Comparison of ENCODE assay signal across 22 cellular contexts in the genomic region with DNA sequence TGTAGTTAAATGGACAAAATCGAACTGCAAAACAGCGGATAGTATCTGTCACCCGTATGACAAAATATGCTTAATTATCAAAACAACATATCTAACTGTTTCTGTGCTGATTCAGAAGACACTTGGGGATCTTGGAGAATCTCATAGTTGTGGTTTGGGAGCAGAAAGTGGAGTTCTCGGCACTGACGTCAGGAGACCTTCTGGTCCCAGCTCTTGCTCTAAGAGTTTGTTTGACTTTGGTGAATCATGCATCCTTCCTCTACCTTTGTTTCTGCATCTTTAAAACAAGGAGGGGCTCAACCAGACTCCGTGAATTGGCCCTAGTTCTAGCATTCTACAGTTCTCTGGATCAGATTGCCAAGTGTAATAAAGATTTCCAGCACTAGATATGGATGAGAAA. TPM values are rescaled to one million over a fixed set of nuclear protein-coding genes. Genes with fewer than 3 reads are reported as not detected.
DNase-seq lines count a peak whose midpoint lies in the region; FAIRE-seq and TF ChIP-seq lines count a peak whose summit lies in the region.
"Had no signal": no experiment of that assay in that cellular context is flagged by ENCODE, and none has a peak within 500 bp of the region (broad histone marks: within the 10 kb centered on the region; RNA-seq: fewer than 3 reads in every experiment).

No MANE protein-coding gene starts in this region.

- H3K36me3 ChIP-seq in MG63 (no peaks in the 10 kb centered on the region), mammary epithelial cell (ENCODE audit: insufficient read depth, low read length) (no peaks in the 10 kb centered on the region), osteoblast (ENCODE audit: insufficient read depth, low read length) (no peaks in the 10 kb centered on the region)

- no peak overlapping the region for H3K4me2 ChIP-seq in mammary epithelial cell (ENCODE audit: insufficient read depth, low read depth, low read length)
- H3K4me2 ChIP-seq in osteoblast (ENCODE audit: insufficient read depth, low read length): no peak overlapping the region

- H3K27ac ChIP-seq in mammary epithelial cell (ENCODE audit: insufficient read depth, low read depth, low read length) (no peak overlapping the region), osteoblast (ENCODE audit: low read depth, low read length) (no peak overlapping the region)
- H3K27ac ChIP-seq: C4-2B had no signal

- no peak for FAIRE-seq in D721Med (lab: Jason Lieb, UNC)

- no peaks in the 10 kb centered on the region for H3K9me3 ChIP-seq in MG63
- no peaks in the 10 kb centered on the region for H3K9me3 ChIP-seq in mammary epithelial cell (replicated peaks; ENCODE audit: insufficient read depth, low read length)
- no peaks in the 10 kb centered on the region for H3K9me3 ChIP-seq in osteoblast (ENCODE audit: low read depth, low read length)

- H3K4me3 ChIP-seq in MG63 (no peak overlapping the region), mammary epithelial cell (replicated peaks in 1 of 3; ENCODE audit: insufficient read depth in 1 of 3, low read depth in 2 of 3, low read length in 3 of 3) (no peak overlapping the region), osteoblast (ENCODE audit: insufficient read depth, low read length) (no peak overlapping the region)

- no peaks in the 10 kb centered on the region for H4K20me1 ChIP-seq in mammary epithelial cell (ENCODE audit: insufficient read depth, low read length)
- no peaks in the 10 kb centered on the region for H4K20me1 ChIP-seq in osteoblast (ENCODE audit: insufficient read depth, low read length)

- TF ChIP-seq CTCF in mammary epithelial cell (conservative IDR thresholded peaks at IDR 0.05 in 1 of 2, IDR thresholded peaks at IDR 0.05 in 1 of 2; ENCODE audit: extremely low read depth in 1 of 2, insufficient read depth in 1 of 2, low read depth in 1 of 2, low read length in 2 of 2) (no peak), osteoblast (IDR thresholded peaks at IDR 0.05; ENCODE audit: extremely low read depth, low read depth, low read length) (no peak), D721Med (IDR thresholded peaks at IDR 0.05; ENCODE audit: insufficient read depth, missing control alignments) (no peak)

- H3K27me3 ChIP-seq in MG63 (no peaks in the 10 kb centered on the region), mammary epithelial cell (ENCODE audit: insufficient read depth, low read length) (peaks cover 3% of the 10 kb centered on the region), osteoblast (ENCODE audit: insufficient read depth, low read length) (no peaks in the 10 kb centered on the region)

- no peak overlapping the region for H2AFZ ChIP-seq in mammary epithelial cell (ENCODE audit: low read depth, low read length)
- H2AFZ ChIP-seq in osteoblast (ENCODE audit: low read length): no peak overlapping the region

- BruUV-seq in mammary epithelial cell (replicated peaks; lab: Mats Ljungman, UMichigan): no TSS peak

- WGBS in mammary epithelial cell (ENCODE audit: low coverage, missing lambda C conversion rate): 78% methylated on average over 6 of the region's 6 CpGs

- CTCF ChIA-PET in mammary epithelial cell (lab: Charles Lee; ENCODE audit: low non-redundant PET): no interaction called here

- DNase-seq in Daoy (ENCODE audit: low read depth): peak; percentile 93
- peak; percentile 66 for DNase-seq in MG63
- peak; percentile 23 for DNase-seq in mammary epithelial cell
- DNase-seq in osteoblast (ENCODE audit: insufficient read length, low spot score, missing footprints): peak; percentile 8
- DNase-seq in D721Med (ENCODE audit: insufficient read length, low spot score): no peak
- no peak for DNase-seq in NCI-H510A treated with DMSO at 0.1 percent for 48 hours (lab: John Stamatoyannopoulos, UW)
- DNase-seq in NCI-H1105 treated with DMSO at 0.1 percent for 48 hours (lab: John Stamatoyannopoulos, UW): no peak
- DNase-seq in activated CD4-positive, CD25-positive, alpha-beta regulatory T cell (lab: John Stamatoyannopoulos, UW): no peak
- DNase-seq: activated B cell treated with CpG ODN at 0.5 μM for 24 hours; activated CD8-positive, alpha-beta memory T cell treated with anti-CD3 and anti-CD28 coated beads, Interleukin-2, amount 10 ng/mL, durations not matched to agents 7 days and 5 days; activated gamma-delta T cell treated with Interleukin-2 at 50 U/mL for 16 hours; DMS79; foreskin melanocyte; GOT3; naive B cell; NCI-H2081 treated with DMSO at 0.1 percent for 48 hours; NCI-H526; OCI-M1; stimulated activated CD4-positive, alpha-beta T cell treated with anti-CD3 and anti-CD28 coated beads, Interleukin-15, amount 100 ng/mL, for 24 hours had no signal

- intact Hi-C loops in mammary epithelial cell (cut with micrococcal nuclease): no loop called here

- H3K79me2 ChIP-seq in mammary epithelial cell (ENCODE audit: insufficient read depth, low read length): no peaks in the 10 kb centered on the region
- no peaks in the 10 kb centered on the region for H3K79me2 ChIP-seq in osteoblast (ENCODE audit: insufficient read depth, low read length)

- dilution Hi-C loops in mammary epithelial cell (cut with HindIII; ENCODE audit: low sequenced_read_pairs): no loop called here

- in situ Hi-C loops in mammary epithelial cell (cut with MboI; ENCODE audit: low sequenced_read_pairs in 2 of 2): no loop called here

- H3K4me1 ChIP-seq in mammary epithelial cell (ENCODE audit: insufficient read depth, low read length) (no peaks in the 10 kb centered on the region), osteoblast (ENCODE audit: insufficient read depth, low read length) (peaks cover 5% of the 10 kb centered on the region)

- no peak overlapping the region for H3K9ac ChIP-seq in mammary epithelial cell (ENCODE audit: insufficient read depth, low read length)

RNA-seq across cellular contexts. Expression of a gene that starts 37.0 kb away (rescaled TPM):
- total RNA-seq in Daoy (2014; rRNA removed; shearing (Covaris generic)): 0.03 and 0.23 TPM in 2 replicates
- not detected in 2 replicates for total RNA-seq in MG63 (2014; rRNA removed; shearing (Covaris generic); ENCODE audit: low replicate concordance)
- under 1 TPM in 1 of 2 donors, not detected in 1; under 0.01 TPM for total RNA-seq in mammary epithelial cell
- polyA plus RNA-seq in mammary epithelial cell: 0.01 TPM
- polyA minus RNA-seq in mammary epithelial cell: not detected
- total RNA-seq in osteoblast: not detected in 2 replicates
- total RNA-seq: activated B cell treated with CpG ODN at 0.5 μM for 24 hours; activated CD8-positive, alpha-beta memory T cell treated with anti-CD3 and anti-CD28 coated beads, Interleukin-2, amount 10 ng/mL, durations not matched to agents 7 days and 5 days; lower leg skin; pulmonary artery endothelial cell had no signal

Comparison
In these comparisons a context has a peak if more than half of its experiments do, and no peak if none do; other contexts are left out.
1. DNase-seq: peak in Daoy (single experiment), MG63 (single experiment), mammary epithelial cell (single experiment) and osteoblast (single experiment); none in D721Med (single experiment), NCI-H510A treated with DMSO at 0.1 percent for 48 hours (single experiment), NCI-H1105 treated with DMSO at 0.1 percent for 48 hours (single experiment) and activated CD4-positive, CD25-positive, alpha-beta regulatory T cell (0 of 4).